Comparison of ENCODE assay signal across 9 cellular contexts in the genomic region with DNA sequence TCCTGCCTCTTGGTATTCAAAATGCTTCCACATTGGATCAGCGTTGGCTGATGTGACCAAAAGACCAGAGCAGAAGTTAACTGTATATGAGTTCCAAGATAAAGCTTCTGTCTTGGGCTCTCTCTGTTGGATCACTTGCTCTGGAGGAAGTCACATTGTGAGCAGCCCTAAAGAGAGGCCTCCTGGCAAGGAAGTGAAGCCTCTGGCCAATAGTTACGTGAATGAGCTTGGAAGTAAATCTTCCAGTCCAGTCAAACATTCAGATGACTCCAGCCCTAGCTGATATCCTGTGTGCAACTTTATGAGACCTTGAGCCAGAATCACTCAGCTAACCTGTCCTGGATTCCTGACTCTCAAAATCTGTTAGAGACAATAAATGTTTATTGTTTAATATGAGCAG.
"Had no signal": no experiment of that assay in that cellular context is flagged by ENCODE, and none has a peak within 500 bp of the region (broad histone marks: within the 10 kb centered on the region; RNA-seq: fewer than 3 reads in every experiment).

No MANE protein-coding gene starts in this region.

- FAIRE-seq: H54, HTR-8/SVneo, K562 had no signal

- H2AFZ ChIP-seq: GM23248 had no signal

- H3K9ac ChIP-seq: GM23248 had no signal

- DNase-seq: GM23248, GOT3, H9, HCEC 1CT, IMR-90, KG1 had no signal

- ATAC-seq: K562 had no signal

- H3K4me3 ChIP-seq: GM23248, K562 had no signal

- H3K27ac ChIP-seq: GM23248 had no signal
